In the genomic region with DNA sequence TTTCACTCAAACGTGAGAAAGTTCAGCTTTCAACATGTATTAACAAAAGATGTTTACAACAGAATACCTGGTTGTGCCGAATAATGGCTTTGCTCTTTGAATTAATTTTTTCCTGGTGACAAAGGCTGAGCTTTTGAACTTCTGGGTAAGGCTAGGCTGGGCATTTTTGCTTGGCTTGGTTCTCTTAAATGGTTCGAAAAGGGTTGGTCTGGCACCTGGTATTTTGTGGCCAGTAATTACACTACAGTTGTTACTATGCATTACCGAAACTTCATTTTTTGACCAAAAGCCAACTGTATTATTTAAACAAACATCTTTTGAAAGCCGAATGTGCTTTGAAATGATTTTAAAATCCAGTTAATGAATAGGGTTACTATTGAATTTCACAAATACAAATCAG, we compare ENCODE assay signal across 13 cellular contexts. TPM values are rescaled to one million over a fixed set of nuclear protein-coding genes. Genes with fewer than 3 reads are reported as not detected.
DNase-seq lines count a peak whose midpoint lies in the region.
"Had no signal": no experiment of that assay in that cellular context is flagged by ENCODE, and none has a peak within 500 bp of the region (broad histone marks: within the 10 kb centered on the region; RNA-seq: fewer than 3 reads in every experiment).

No MANE protein-coding gene starts in this region.

- H3K9ac ChIP-seq in BLaER1 treated with 17β-estradiol and CSF1 and Interleukin-3, amounts not matched to agents 10 nM and 100 nM = no peak overlapping the region; a peak in 3 of 22 replicates
- H3K9ac ChIP-seq: GM23248 had no signal

- H3K27me3 ChIP-seq in BLaER1 treated with 17β-estradiol and CSF1 and Interleukin-3, amounts not matched to agents 10 nM and 100 nM = no peaks in the 10 kb centered on the region
- no peaks in the 10 kb centered on the region for H3K27me3 ChIP-seq in esophagus (ENCODE audit: control insufficient read depth in 1 of 2, insufficient read depth in 2 of 2, low read length in 2 of 2)

- no peaks in the 10 kb centered on the region for H3K36me3 ChIP-seq in BLaER1 treated with 17β-estradiol and CSF1 and Interleukin-3, amounts not matched to agents 10 nM and 100 nM
- H3K36me3 ChIP-seq in esophagus (ENCODE audit: control insufficient read depth in 2 of 2, insufficient read depth in 2 of 2, low read length in 1 of 2) = peaks cover 0 to 2% of the 10 kb centered on the region in 2 donors

- 43 to 55% methylated on average over 5 of the region's 5 CpGs for WGBS in esophagus, 2 donors

- intact Hi-C loops in cardiac septum (cut with DNase I) = loop anchor here (5.0 kb wide), 1 partner anchor 48 kb away; no protein-coding TSS in a partner anchor

- DNase-seq in DMS79 (lab: John Stamatoyannopoulos, UW) (peak; percentile 63), NCI-H1105 treated with DMSO at 0.1 percent for 48 hours (lab: John Stamatoyannopoulos, UW) (peak; percentile 63), UCSD-AML1 (lab: John Stamatoyannopoulos, UW; ENCODE audit: unreplicated experiment) (no peak), HPDE6-E6E7 (ENCODE audit: extremely low spot score) (no peak), cardiac septum (ENCODE audit: low spot score) (no peak)
- DNase-seq in stimulated activated CD4-positive, alpha-beta T cell treated with anti-CD3 and anti-CD28 coated beads, Interleukin-4, amount 100 ng/mL, for 4 hours = no peak
- DNase-seq: Calu3, DMS 273 treated with DMSO at 0.1 percent for 48 hours, EL, GM23248 had no signal

- H3K9me3 ChIP-seq in BLaER1 treated with 17β-estradiol and CSF1 and Interleukin-3, amounts not matched to agents 10 nM and 100 nM (replicated peaks in 1 of 11) = no peaks in the 10 kb centered on the region
- no peaks in the 10 kb centered on the region for H3K9me3 ChIP-seq in esophagus (ENCODE audit: control insufficient read depth in 2 of 2, insufficient read depth in 1 of 2, low read depth in 1 of 2, low read length in 1 of 2)
- H3K9me3 ChIP-seq: A549 had no signal

- peak overlapping the region in 9 of 11 experiments; percentile 69 to 91 (median 79); a peak in 15 of 22 replicates for H3K4me2 ChIP-seq in BLaER1 treated with 17β-estradiol and CSF1 and Interleukin-3, amounts not matched to agents 10 nM and 100 nM
- H3K4me2 ChIP-seq: A549 had no signal

- peaks cover 54 to 84% (median 73%) of the 10 kb centered on the region in 10 experiments for H3K4me1 ChIP-seq in BLaER1 treated with 17β-estradiol and CSF1 and Interleukin-3, amounts not matched to agents 10 nM and 100 nM
- peaks cover 2 to 9% of the 10 kb centered on the region in 2 donors for H3K4me1 ChIP-seq in esophagus (ENCODE audit: control insufficient read depth in 2 of 2, insufficient read depth in 2 of 2, low read length in 1 of 2)

- no peaks in the 10 kb centered on the region for H4K20me1 ChIP-seq in BLaER1 treated with 17β-estradiol and CSF1 and Interleukin-3, amounts not matched to agents 10 nM and 100 nM

- H3K4me3 ChIP-seq in BLaER1 treated with 17β-estradiol and CSF1 and Interleukin-3, amounts not matched to agents 10 nM and 100 nM = no peak overlapping the region
- no peak overlapping the region for H3K4me3 ChIP-seq in esophagus (ENCODE audit: low read depth in 1 of 2, low read length in 2 of 2)
- H3K4me3 ChIP-seq: A549, GM23248 had no signal

- H3K27ac ChIP-seq in BLaER1 treated with 17β-estradiol and CSF1 and Interleukin-3, amounts not matched to agents 10 nM and 100 nM = peak overlapping the region in 10 of 11 experiments; percentile 15 to 98 (median 94); a peak in 16 of 22 replicates
- peak overlapping the region; percentile 37 to 63 for H3K27ac ChIP-seq in esophagus (ENCODE audit: low read depth in 2 of 2, low read length in 1 of 2)
- H3K27ac ChIP-seq: A549, GM23248 had no signal

RNA-seq across cellular contexts. Expression of gene NFE2L2, which starts 19.3 kb away (rescaled TPM):
- polyA plus RNA-seq in esophagus = 100 to 1,000 TPM in 1 of 2 donors, 10 to 100 TPM in 1; 91.9 to 155 TPM
- total RNA-seq in cardiac septum = 66.5 TPM

Comparison
In these comparisons a context has a peak if more than half of its experiments do, and no peak if none do; other contexts are left out.
1. DNase-seq: peak in DMS79 (single experiment) and NCI-H1105 treated with DMSO at 0.1 percent for 48 hours (single experiment); none in UCSD-AML1 (single experiment), HPDE6-E6E7 (single experiment), cardiac septum (single experiment) and stimulated activated CD4-positive, alpha-beta T cell treated with anti-CD3 and anti-CD28 coated beads, Interleukin-4, amount 100 ng/mL, for 4 hours (0 of 2).